ENCODE assay signal across 1 cellular context in genomic region chr12:130619378-130619970, GRCh38.
TF ChIP-seq lines count a peak whose summit lies in the region.

No MANE protein-coding gene starts in this region.

TF ChIP-seq in SK-N-SH treated with all-trans-retinoic acid at 6 μM for 48 hours, 23 proteins besides CTCF, POLR2A, EP300 and RAD21 (continued from another document):
- TF ChIP-seq PATZ1 (CRISPR knock-in tag; IDR thresholded peaks at IDR 0.05; ENCODE audit: borderline replicate concordance) (no peak), POU6F1 (CRISPR knock-in tag; IDR thresholded peaks at IDR 0.05; ENCODE audit: borderline replicate concordance, low read depth) (no peak)
TF ChIP-seq in SK-N-SH treated with all-trans-retinoic acid at 6 μM for 48 hours: peak in this region for 0.
